ENCODE assay signal across 27 cellular contexts in genomic region chr6:28068067-28068466, GRCh38.
"Had no signal": no experiment of that assay in that cellular context is flagged by ENCODE, and none has a peak within 500 bp of the region (broad histone marks: within the 10 kb centered on the region; RNA-seq: fewer than 3 reads in every experiment).

No MANE protein-coding gene starts in this region.

- ATAC-seq: psoas muscle; right cardiac atrium; right lobe of liver; stimulated activated effector memory CD8-positive, alpha-beta T cell treated with anti-CD3 and anti-CD28 coated beads, Interleukin-12 subunit alpha, Interleukin-12 subunit beta, amount 100 ng/mL, for 72 hours; stimulated activated naive B cell treated with anti-CD40 and anti-IgM and Interleukin-4, amounts not matched to agents 10 μg/mL and 1 μg/mL and 100 μg/mL, for 72 hours had no signal

- H3K9ac ChIP-seq: neural progenitor cell, parathyroid adenoma had no signal

- H3K79me2 ChIP-seq: parathyroid adenoma had no signal

- H3K4me2 ChIP-seq: neural progenitor cell had no signal

- H3K27me3 ChIP-seq: ovary, right lobe of liver, thyroid gland, tibial nerve, upper lobe of left lung, vagina had no signal

- H3K4me3 ChIP-seq: neural progenitor cell, ovary, psoas muscle, right lobe of liver, sigmoid colon, stomach, thoracic aorta, thyroid gland, tibial nerve, upper lobe of left lung, vagina had no signal

- H3K36me3 Mint-ChIP-seq: neural progenitor cell; stimulated activated effector memory CD8-positive, alpha-beta T cell treated with anti-CD3 and anti-CD28 coated beads, Interleukin-12 subunit alpha, Interleukin-12 subunit beta, amount 100 ng/mL, for 72 hours; stimulated activated naive B cell treated with anti-CD40 and anti-IgM and Interleukin-4, amounts not matched to agents 10 μg/mL and 1 μg/mL and 100 μg/mL, for 72 hours had no signal

- H3K9me3 Mint-ChIP-seq: nephron; neural progenitor cell; stimulated activated effector memory CD8-positive, alpha-beta T cell treated with anti-CD3 and anti-CD28 coated beads, Interleukin-12 subunit alpha, Interleukin-12 subunit beta, amount 100 ng/mL, for 72 hours; stimulated activated naive B cell treated with anti-CD40 and anti-IgM and Interleukin-4, amounts not matched to agents 10 μg/mL and 1 μg/mL and 100 μg/mL, for 72 hours; stimulated activated naive CD8-positive, alpha-beta T cell treated with anti-CD3 and anti-CD28 coated beads, Interleukin-15, Interleukin-2, amounts not matched to agents 100 ng/mL and 50 ng/mL, for 24 hours had no signal

- H3K27ac ChIP-seq: neural progenitor cell, ovary, parathyroid adenoma, psoas muscle, right lobe of liver, sigmoid colon, stomach, thoracic aorta, thyroid gland, tibial nerve, upper lobe of left lung, vagina had no signal

- DNase-seq: occipital lobe; ovary; posterior cingulate gyrus; psoas muscle; right cardiac atrium; right lobe of liver; sigmoid colon; small intestine; stimulated activated CD4-positive, alpha-beta T cell treated with anti-CD3 and anti-CD28 coated beads, Interleukin-15, amount 100 ng/mL, for 24 hours; stimulated activated CD4-positive, alpha-beta T cell treated with anti-CD3 and anti-CD28 coated beads, Interleukin-2, amount 100 ng/mL, for 24 hours; stimulated activated CD4-positive, alpha-beta T cell treated with anti-CD3 and anti-CD28 coated beads, Interleukin-2, amount 100 ng/mL, for 48 hours; stimulated activated CD4-positive, alpha-beta T cell treated with anti-CD3 and anti-CD28 coated beads, Interleukin-4, amount 100 ng/mL, for 24 hours; stimulated activated naive B cell treated with anti-CD40 and anti-IgM and Interleukin-4, amounts not matched to agents 10 μg/mL and 1 μg/mL and 100 μg/mL, for 72 hours; stimulated activated naive CD4-positive, alpha-beta T cell treated with Interleukin-2 at 50 U/mL for 16 hours; stomach; thyroid gland; trophoblast cell; upper lobe of left lung had no signal

- H3K36me3 ChIP-seq: neural progenitor cell, ovary, right lobe of liver, sigmoid colon, stomach, thoracic aorta, thyroid gland, tibial nerve, upper lobe of left lung, vagina had no signal

- H3K4me3 Mint-ChIP-seq: nephron; neural progenitor cell; stimulated activated effector memory CD8-positive, alpha-beta T cell treated with anti-CD3 and anti-CD28 coated beads, Interleukin-12 subunit alpha, Interleukin-12 subunit beta, amount 100 ng/mL, for 72 hours; stimulated activated naive B cell treated with anti-CD40 and anti-IgM and Interleukin-4, amounts not matched to agents 10 μg/mL and 1 μg/mL and 100 μg/mL, for 72 hours; stimulated activated naive CD8-positive, alpha-beta T cell treated with anti-CD3 and anti-CD28 coated beads, Interleukin-15, Interleukin-2, amounts not matched to agents 100 ng/mL and 50 ng/mL, for 24 hours had no signal

- H3K27ac Mint-ChIP-seq: nephron; neural progenitor cell; progenitor cell of endocrine pancreas; stimulated activated effector memory CD8-positive, alpha-beta T cell treated with anti-CD3 and anti-CD28 coated beads, Interleukin-12 subunit alpha, Interleukin-12 subunit beta, amount 100 ng/mL, for 72 hours; stimulated activated naive B cell treated with anti-CD40 and anti-IgM and Interleukin-4, amounts not matched to agents 10 μg/mL and 1 μg/mL and 100 μg/mL, for 72 hours; stimulated activated naive CD8-positive, alpha-beta T cell treated with anti-CD3 and anti-CD28 coated beads, Interleukin-15, Interleukin-2, amounts not matched to agents 100 ng/mL and 50 ng/mL, for 24 hours had no signal

- H3K4me1 ChIP-seq: neural progenitor cell, parathyroid adenoma, psoas muscle, right lobe of liver, sigmoid colon, stomach, thyroid gland, tibial nerve, upper lobe of left lung, vagina had no signal

- H3K4me1 Mint-ChIP-seq: nephron; neural progenitor cell; stimulated activated effector memory CD8-positive, alpha-beta T cell treated with anti-CD3 and anti-CD28 coated beads, Interleukin-12 subunit alpha, Interleukin-12 subunit beta, amount 100 ng/mL, for 72 hours; stimulated activated naive B cell treated with anti-CD40 and anti-IgM and Interleukin-4, amounts not matched to agents 10 μg/mL and 1 μg/mL and 100 μg/mL, for 72 hours had no signal
